ENCODE assay signal across 8 cellular contexts in genomic region chr5:109743770-109744212, GRCh38. TPM values are rescaled to one million over a fixed set of nuclear protein-coding genes. Genes with fewer than 3 reads are reported as not detected.
DNase-seq lines count a peak whose midpoint lies in the region; ATAC-seq and TF ChIP-seq lines count a peak whose summit lies in the region.

No MANE protein-coding gene starts in this region.

- no peak overlapping the region for H3K4ac ChIP-seq in trophoblast cell (ENCODE audit: low read depth, low read length)

- peaks cover 19% of the 10 kb centered on the region for H3K4me1 Mint-ChIP-seq in activated CD4-positive, alpha-beta T cell treated with anti-CD3 and anti-CD28 coated beads, Interleukin-2, amount 10 ng/mL, durations not matched to agents 7 days and 5 days

- no peak overlapping the region for H3K23ac ChIP-seq in trophoblast cell (ENCODE audit: low read length)

- H2AFZ ChIP-seq in trophoblast cell (ENCODE audit: insufficient read depth, low read length, poor library complexity), result no peak overlapping the region

- H3K14ac ChIP-seq in trophoblast cell (ENCODE audit: low read length), result peak overlapping the region; percentile 71

- H3K4me1 ChIP-seq in trophoblast cell (ENCODE audit: control insufficient read depth in 1 of 2, insufficient read depth in 2 of 2, low read length in 2 of 2), result peaks cover 9 to 22% of the 10 kb centered on the region in 2 experiments

- no peak overlapping the region for H2BK120ac ChIP-seq in trophoblast cell (ENCODE audit: insufficient read depth, low read length, poor library complexity)

- H3K27me3 ChIP-seq in trophoblast cell (ENCODE audit: insufficient read depth, low read length), result no peaks in the 10 kb centered on the region

- peak; percentile 79 for ATAC-seq in SK-N-SH treated with all-trans-retinoic acid at 6 μM for 48 hours
- ATAC-seq in GM18907 (IDR thresholded peaks at IDR 0.05; ENCODE audit: unreplicated experiment), result no peak

- DNase-seq in GM04504 (ENCODE audit: low read depth), result peak; percentile 95
- DNase-seq in fibroblast of the conjunctiva (ENCODE audit: low read depth), result peak; percentile 34
- DNase-seq in trophoblast cell, result peak; percentile 85 to 98
- no peak for DNase-seq in activated CD4-positive, alpha-beta T cell treated with anti-CD3 and anti-CD28 coated beads, Interleukin-2, amount 10 ng/mL, durations not matched to agents 7 days and 5 days
- DNase-seq in DMS153 treated with DMSO at 0.1 percent for 48 hours (lab: John Stamatoyannopoulos, UW; ENCODE audit: unreplicated experiment), result no peak
- no peak for DNase-seq in HEK293T (ENCODE audit: extremely low spot score)

- H4K8ac ChIP-seq in trophoblast cell (ENCODE audit: low read depth, low read length), result peak overlapping the region; percentile 57

- H3K27ac ChIP-seq in trophoblast cell (ENCODE audit: low read depth, low read length), result peak overlapping the region; percentile 83

- no peak overlapping the region for H2BK5ac ChIP-seq in trophoblast cell (ENCODE audit: low read depth, low read length, poor library complexity)

- no peak overlapping the region for H2AK5ac ChIP-seq in trophoblast cell (ENCODE audit: low read length)

- POLR2A ChIA-PET in activated CD4-positive, alpha-beta T cell treated with anti-CD3 and anti-CD28 coated beads, Interleukin-2, amount 10 ng/mL, durations not matched to agents 7 days and 5 days (lab: Charles Lee), result no interaction called here
- POLR2A ChIA-PET in HEK293T (lab: Yijun Ruan, JAX), result no interaction called here

- no peaks in the 10 kb centered on the region for H3K9me3 ChIP-seq in trophoblast cell (ENCODE audit: insufficient read depth, low read depth, low read length)

- H3K79me2 ChIP-seq in trophoblast cell (ENCODE audit: control insufficient read depth, insufficient read depth, low read length, poor library complexity), result peaks cover 2% of the 10 kb centered on the region

- no peak overlapping the region for H3K4me3 ChIP-seq in trophoblast cell (ENCODE audit: low read depth, low read length)

- H3K27me3 Mint-ChIP-seq in activated CD4-positive, alpha-beta T cell treated with anti-CD3 and anti-CD28 coated beads, Interleukin-2, amount 10 ng/mL, durations not matched to agents 7 days and 5 days, result no peaks in the 10 kb centered on the region

- H3K36me3 ChIP-seq in trophoblast cell (ENCODE audit: control insufficient read depth in 1 of 2, insufficient read depth in 2 of 2, low read length in 2 of 2), result no peaks in the 10 kb centered on the region

- peak overlapping the region; percentile 45 for H2BK12ac ChIP-seq in trophoblast cell (ENCODE audit: low read length)

- H3K27ac Mint-ChIP-seq in activated CD4-positive, alpha-beta T cell treated with anti-CD3 and anti-CD28 coated beads, Interleukin-2, amount 10 ng/mL, durations not matched to agents 7 days and 5 days, result no peak overlapping the region

- peak overlapping the region; percentile 1 for H3K4me2 ChIP-seq in trophoblast cell (ENCODE audit: low read length)

- CTCF ChIA-PET in activated CD4-positive, alpha-beta T cell treated with anti-CD3 and anti-CD28 coated beads, Interleukin-2, amount 10 ng/mL, durations not matched to agents 7 days and 5 days (lab: Charles Lee), result no interaction called here
- CTCF ChIA-PET in HEK293T (lab: Yijun Ruan, JAX), result no interaction called here

- H3K36me3 Mint-ChIP-seq in activated CD4-positive, alpha-beta T cell treated with anti-CD3 and anti-CD28 coated beads, Interleukin-2, amount 10 ng/mL, durations not matched to agents 7 days and 5 days (ENCODE audit: low read depth), result peaks cover 38% of the 10 kb centered on the region

- H3K9ac ChIP-seq in trophoblast cell (ENCODE audit: low read length), result no peak overlapping the region

- H3K18ac ChIP-seq in trophoblast cell (ENCODE audit: low read length), result no peak overlapping the region

- H4K91ac ChIP-seq in trophoblast cell (ENCODE audit: low read depth, low read length), result no peak overlapping the region

- no CpG with 5 or more reads among the region's 3 CpGs for WGBS in trophoblast cell (ENCODE audit: extremely low coverage, insufficient coverage, insufficient read length)

- no peak overlapping the region for H3K4me3 Mint-ChIP-seq in activated CD4-positive, alpha-beta T cell treated with anti-CD3 and anti-CD28 coated beads, Interleukin-2, amount 10 ng/mL, durations not matched to agents 7 days and 5 days

- peaks cover 8% of the 10 kb centered on the region for H3K79me1 ChIP-seq in trophoblast cell (ENCODE audit: low read length)

- H4K12ac ChIP-seq in trophoblast cell (ENCODE audit: low read depth, low read length), result no peak overlapping the region

- no peaks in the 10 kb centered on the region for H3K9me3 Mint-ChIP-seq in activated CD4-positive, alpha-beta T cell treated with anti-CD3 and anti-CD28 coated beads, Interleukin-2, amount 10 ng/mL, durations not matched to agents 7 days and 5 days

TF ChIP-seq in SK-N-SH treated with all-trans-retinoic acid at 6 μM for 48 hours, 23 proteins besides CTCF, POLR2A, EP300 and RAD21 (continues in another document):
- TF ChIP-seq TSHZ2 (CRISPR knock-in tag; IDR thresholded peaks at IDR 0.05) (no peak), CREB5 (CRISPR knock-in tag; IDR thresholded peaks at IDR 0.05; ENCODE audit: low read depth) (peak; percentile 38; the same call in 1 of the 2 replicates)

TF ChIP-seq in HEK293T, 16 proteins besides CTCF, POLR2A, EP300 and RAD21:
- TF ChIP-seq TARDBP (IDR thresholded peaks at IDR 0.05), result no peak
- no peak for TF ChIP-seq FOXA1 (IDR thresholded peaks at IDR 0.05)
- TF ChIP-seq FOXM1 (IDR thresholded peaks at IDR 0.05; ENCODE audit: borderline replicate concordance), result no peak

RNA-seq across cellular contexts. Expression of gene MAN2A1, which starts 54.1 kb away (rescaled TPM):
- polyA plus RNA-seq in trophoblast cell (2013), result 61.9 and 66.5 TPM in 2 replicates
- 10 to 100 TPM; 39.2 to 45.9 TPM for total RNA-seq in activated CD4-positive, alpha-beta T cell treated with anti-CD3 and anti-CD28 coated beads, Interleukin-2, amount 10 ng/mL, durations not matched to agents 7 days and 5 days

Comparison
In these comparisons a context has a peak if more than half of its experiments do, and no peak if none do; other contexts are left out.
1. DNase-seq: peak in GM04504 (single experiment), fibroblast of the conjunctiva (single experiment) and trophoblast cell (2 of 2); none in activated CD4-positive, alpha-beta T cell treated with anti-CD3 and anti-CD28 coated beads, Interleukin-2, amount 10 ng/mL, durations not matched to agents 7 days and 5 days (single experiment), DMS153 treated with DMSO at 0.1 percent for 48 hours (single experiment) and HEK293T (single experiment).